ENCODE assay signal across 9 cellular contexts in genomic region chr15:40217166-40217785, GRCh38. TPM values are rescaled to one million over a fixed set of nuclear protein-coding genes. Genes with fewer than 3 reads are reported as not detected.
DNase-seq lines count a peak whose midpoint lies in the region; ATAC-seq, FAIRE-seq and TF ChIP-seq lines count a peak whose summit lies in the region.
"Had no signal": no experiment of that assay in that cellular context is flagged by ENCODE, and none has a peak within 500 bp of the region (broad histone marks: within the 10 kb centered on the region; RNA-seq: fewer than 3 reads in every experiment).

No MANE protein-coding gene starts in this region.

- H3K9me3 Mint-ChIP-seq in activated T-helper 2 cell treated with anti-CD3 and anti-CD28 coated beads, Interferon-gamma antibody, Interleukin-2, Interleukin-4, amounts not matched to agents 10 μg/mL and 5 μg/mL and 100 μg/mL, durations not matched to agents 14 hours and 24 hours and 36 hours = no peaks in the 10 kb centered on the region

- no peaks in the 10 kb centered on the region for H3K27me3 ChIP-seq in pancreas
- H3K27me3 ChIP-seq: BLaER1 treated with 17β-estradiol and CSF1 and Interleukin-3, amounts not matched to agents 10 nM and 100 nM had no signal

- no peak overlapping the region for H3K27ac Mint-ChIP-seq in activated T-helper 2 cell treated with anti-CD3 and anti-CD28 coated beads, Interferon-gamma antibody, Interleukin-2, Interleukin-4, amounts not matched to agents 10 μg/mL and 5 μg/mL and 100 μg/mL, durations not matched to agents 14 hours and 24 hours and 36 hours

- peaks cover 55% of the 10 kb centered on the region for H3K36me3 Mint-ChIP-seq in activated T-helper 2 cell treated with anti-CD3 and anti-CD28 coated beads, Interferon-gamma antibody, Interleukin-2, Interleukin-4, amounts not matched to agents 10 μg/mL and 5 μg/mL and 100 μg/mL, durations not matched to agents 14 hours and 24 hours and 36 hours (ENCODE audit: low read depth)

- no peaks in the 10 kb centered on the region for H3K4me1 Mint-ChIP-seq in activated T-helper 2 cell treated with anti-CD3 and anti-CD28 coated beads, Interferon-gamma antibody, Interleukin-2, Interleukin-4, amounts not matched to agents 10 μg/mL and 5 μg/mL and 100 μg/mL, durations not matched to agents 14 hours and 24 hours and 36 hours (ENCODE audit: low read depth)

- 45 to 48% methylated on average over 6 of the region's 6 CpGs for WGBS in pancreas, 2 donors

- H3K4me1 ChIP-seq in pancreas = no peaks in the 10 kb centered on the region
- H3K4me1 ChIP-seq: BLaER1 treated with 17β-estradiol and CSF1 and Interleukin-3, amounts not matched to agents 10 nM and 100 nM had no signal

- no peaks in the 10 kb centered on the region for H3K27me3 Mint-ChIP-seq in activated T-helper 2 cell treated with anti-CD3 and anti-CD28 coated beads, Interferon-gamma antibody, Interleukin-2, Interleukin-4, amounts not matched to agents 10 μg/mL and 5 μg/mL and 100 μg/mL, durations not matched to agents 14 hours and 24 hours and 36 hours (ENCODE audit: low read depth)

- H3K4me3 Mint-ChIP-seq in activated T-helper 2 cell treated with anti-CD3 and anti-CD28 coated beads, Interferon-gamma antibody, Interleukin-2, Interleukin-4, amounts not matched to agents 10 μg/mL and 5 μg/mL and 100 μg/mL, durations not matched to agents 14 hours and 24 hours and 36 hours (ENCODE audit: low read depth) = no peak overlapping the region

- ATAC-seq in HG02852 (IDR thresholded peaks at IDR 0.05; ENCODE audit: unreplicated experiment) (peak; percentile 62), pancreas (peak; percentile 94 to 100 (median 99)), HG02840 (IDR thresholded peaks at IDR 0.05; ENCODE audit: low FRiP score, unreplicated experiment) (no peak)

- no peak overlapping the region for H3K27ac ChIP-seq in pancreas
- H3K27ac ChIP-seq: BLaER1 treated with 17β-estradiol and CSF1 and Interleukin-3, amounts not matched to agents 10 nM and 100 nM had no signal

- H3K9me3 ChIP-seq in pancreas = no peaks in the 10 kb centered on the region
- H3K9me3 ChIP-seq: BLaER1 treated with 17β-estradiol and CSF1 and Interleukin-3, amounts not matched to agents 10 nM and 100 nM had no signal

- no peaks in the 10 kb centered on the region for H3K36me3 ChIP-seq in pancreas

- FAIRE-seq in pancreas (lab: Jason Lieb, UNC) = peak; percentile 84

- intact Hi-C loops in activated T-helper 2 cell treated with anti-CD3 and anti-CD28 coated beads, Interferon-gamma antibody, Interleukin-2, Interleukin-4, amounts not matched to agents 10 μg/mL and 5 μg/mL and 100 μg/mL, durations not matched to agents 14 hours and 24 hours and 36 hours (cut with micrococcal nuclease) = loop anchor here (1.0 kb wide), 1 partner anchor 57 kb away; no protein-coding TSS in a partner anchor
- intact Hi-C loops in pancreas (cut with DNase I) = no loop called here

- TF ChIP-seq CTCF in pancreas (IDR thresholded peaks at IDR 0.05) = peak; percentile 57 to 86 (median 80)

- peak; percentile 55 for DNase-seq in NCI-H1436 (lab: John Stamatoyannopoulos, UW)
- no peak for DNase-seq in NCI-H1436 treated with DMSO at 0.1 percent for 48 hours (lab: John Stamatoyannopoulos, UW)
- DNase-seq in NCI-H69 (lab: John Stamatoyannopoulos, UW) = peak; percentile 79
- DNase-seq in activated T-helper 2 cell treated with anti-CD3 and anti-CD28 coated beads, Interferon-gamma antibody, Interleukin-2, Interleukin-4, amounts not matched to agents 10 μg/mL and 5 μg/mL and 100 μg/mL, durations not matched to agents 14 hours and 24 hours and 36 hours (ENCODE audit: low spot score) = peak; percentile 28
- peak; percentile 42 for DNase-seq in glomerular endothelial cell (ENCODE audit: extremely low read depth, low read depth, low spot score)
- DNase-seq in pancreas = peak in 3 of 6 donors; percentile 50 to 74 (median 55)

- no peak overlapping the region for H3K4me3 ChIP-seq in pancreas
- H3K4me3 ChIP-seq: BLaER1 treated with 17β-estradiol and CSF1 and Interleukin-3, amounts not matched to agents 10 nM and 100 nM had no signal

RNA-seq across cellular contexts. Expression of gene PAK6, which starts 21.6 kb away (rescaled TPM):
- total RNA-seq in activated T-helper 2 cell treated with anti-CD3 and anti-CD28 coated beads, Interferon-gamma antibody, Interleukin-2, Interleukin-4, amounts not matched to agents 10 μg/mL and 5 μg/mL and 100 μg/mL, durations not matched to agents 14 hours and 24 hours and 36 hours = 0.27 and 0.78 TPM in 2 replicates
- total RNA-seq in glomerular endothelial cell (not detected in 2 replicates), pancreas (1 to 10 TPM; 3.2 to 5.7 (median 4.6) TPM)
- 1 to 10 TPM; 4.3 to 6.4 TPM for polyA plus RNA-seq in pancreas

RNA-seq across cellular contexts. Expression of gene BUB1B, which starts 56.4 kb away (rescaled TPM):
- 70.7 and 73.1 TPM in 2 replicates for total RNA-seq in activated T-helper 2 cell treated with anti-CD3 and anti-CD28 coated beads, Interferon-gamma antibody, Interleukin-2, Interleukin-4, amounts not matched to agents 10 μg/mL and 5 μg/mL and 100 μg/mL, durations not matched to agents 14 hours and 24 hours and 36 hours
- 14.0 and 15.2 TPM in 2 replicates for total RNA-seq in glomerular endothelial cell
- total RNA-seq in pancreas = 1 to 10 TPM in 3 of 6 donors, under 1 TPM in 1, not detected in 2; 0.92 to 1.9 (median 1.5) TPM
- polyA plus RNA-seq in pancreas = under 1 TPM; 0.09 to 0.30 TPM
